36 cellular contexts compared by ENCODE assay signal in genomic region chr3:190265126-190265525, GRCh38. TPM values are rescaled to one million over a fixed set of nuclear protein-coding genes. Genes with fewer than 3 reads are reported as not detected.
DNase-seq lines count a peak whose midpoint lies in the region; ATAC-seq, FAIRE-seq and TF ChIP-seq lines count a peak whose summit lies in the region.
"Had no signal": no experiment of that assay in that cellular context is flagged by ENCODE, and none has a peak within 500 bp of the region (broad histone marks: within the 10 kb centered on the region; RNA-seq: fewer than 3 reads in every experiment).

No MANE protein-coding gene starts in this region.

- no peak overlapping the region for H3K4ac ChIP-seq in H9 (ENCODE audit: low read depth, low read length)

- no peaks in the 10 kb centered on the region for H4K20me1 ChIP-seq in H9 (ENCODE audit: control insufficient read depth, insufficient read depth, insufficient read length)

- no peak overlapping the region for H2BK15ac ChIP-seq in H9 (ENCODE audit: low read depth, low read length)

- no peak overlapping the region for H4K5ac ChIP-seq in H9 (ENCODE audit: insufficient read length, low read depth, low read length)

- H2BK5ac ChIP-seq in H9 (ENCODE audit: insufficient read length, low read length): no peak overlapping the region

- H4K91ac ChIP-seq in H9 (ENCODE audit: insufficient read length, low read depth, low read length): no peak overlapping the region

- no peak for TF ChIP-seq CTCF in epithelial cell of esophagus (IDR thresholded peaks at IDR 0.05; ENCODE audit: insufficient read depth, low read depth, low read length, missing control alignments)
- TF ChIP-seq CTCF in mucosa of descending colon (IDR thresholded peaks at IDR 0.05): no peak
- TF ChIP-seq CTCF in heart left ventricle (IDR thresholded peaks at IDR 0.05): no peak
- no peak for TF ChIP-seq CTCF in H9 (conservative IDR thresholded peaks at IDR 0.05)

- no peaks in the 10 kb centered on the region for H3K79me2 ChIP-seq in H9 (ENCODE audit: insufficient read depth, low read length)

- 70 to 80% (median 77%) methylated on average over 1 of the region's 1 CpG for WGBS in heart left ventricle, 4 donors
- WGBS in H9 (ENCODE audit: extremely low coverage, insufficient read length, low lambda C conversion rate): no CpG with 5 or more reads among the region's 1 CpG

- no peak overlapping the region for H3K4me3 Mint-ChIP-seq in H9
- H3K4me3 Mint-ChIP-seq: activated naive CD8-positive, alpha-beta T cell treated with anti-CD3 and anti-CD28 coated beads for 36 hours; activated T-cell treated with anti-CD3 and anti-CD28 coated beads, Interleukin-2, amount 50 U/mL, for 24 hours; CD8-positive, alpha-beta T cell; immature natural killer cell; stimulated activated naive CD8-positive, alpha-beta T cell treated with anti-CD3 and anti-CD28 coated beads, Interleukin-15, Interleukin-2, amounts not matched to agents 100 ng/mL and 50 ng/mL, for 24 hours; T-helper 1 cell treated with Interleukin-12 subunit alpha and Interleukin-12 subunit beta and Interleukin-4 antibody, amounts not matched to agents 30 μg/mL and 1 μg/mL, for 36 hours had no signal

- H3T11ph ChIP-seq in H9 (ENCODE audit: low read length): no peak overlapping the region

- H3K4me2 ChIP-seq in H9 (ENCODE audit: insufficient read depth, insufficient read length, low read length): no peak overlapping the region

- no peaks in the 10 kb centered on the region for H3K36me3 ChIP-seq in SJSA1
- no peaks in the 10 kb centered on the region for H3K36me3 ChIP-seq in mucosa of descending colon (ENCODE audit: low read depth)
- no peaks in the 10 kb centered on the region for H3K36me3 ChIP-seq in heart left ventricle
- H3K36me3 ChIP-seq: BE2C, left lung, spleen, thoracic aorta, uterus had no signal

- ATAC-seq in mucosa of descending colon: peak; percentile 51
- ATAC-seq in heart left ventricle: no peak
- no peak for ATAC-seq in HG03139 (IDR thresholded peaks at IDR 0.05; ENCODE audit: unreplicated experiment)
- ATAC-seq: CD8-positive, alpha-beta T cell; HepG2; right cardiac atrium had no signal

- H3K9me3 ChIP-seq in SJSA1 (replicated peaks) (no peaks in the 10 kb centered on the region), mucosa of descending colon (no peaks in the 10 kb centered on the region), heart left ventricle (no peaks in the 10 kb centered on the region), H9 (ENCODE audit: control insufficient read depth, low read depth, low read length) (no peaks in the 10 kb centered on the region)
- H3K9me3 ChIP-seq: BE2C, left lung, spleen, thoracic aorta, uterus had no signal

- intact Hi-C loops in mucosa of descending colon (cut with DNase I, micrococcal nuclease): no loop called here
- intact Hi-C loops in heart left ventricle (cut with DNase I): no loop called here

- no peaks in the 10 kb centered on the region for H3K79me1 ChIP-seq in H9 (ENCODE audit: insufficient read depth, low read depth, low read length, poor library complexity, severe bottlenecking)

- H3K14ac ChIP-seq in H9 (ENCODE audit: insufficient read depth, low read length): no peak overlapping the region

- TF ChIP-seq POLR2A in H54 (IDR thresholded peaks at IDR 0.05; ENCODE audit: low read depth, low read length): no peak
- no peak for TF ChIP-seq POLR2A in heart left ventricle (IDR thresholded peaks at IDR 0.05)

- H3K23ac ChIP-seq in H9 (ENCODE audit: insufficient read length, low read depth, low read length): no peak overlapping the region

- DNase-seq in H54 (ENCODE audit: insufficient read length, low spot score) (no peak), SJSA1 (ENCODE audit: low read depth in 1 of 2, low spot score in 2 of 2) (peak in 1 of 2 experiments; percentile 9), epithelial cell of esophagus (ENCODE audit: low read depth) (peak; percentile 38), mucosa of descending colon (no peak), heart left ventricle (no peak), H9 (no peak), AG08395 (ENCODE audit: low spot score) (no peak)
- DNase-seq: activated effector memory CD4-positive, alpha-beta T cell treated with anti-CD3 and anti-CD28 coated beads, Interleukin-2, amount 50 U/mL, for 16 hours; activated naive CD8-positive, alpha-beta T cell treated with anti-CD3 and anti-CD28 coated beads for 36 hours; activated T-cell treated with anti-CD3 and anti-CD28 coated beads, Interleukin-2, amount 50 U/mL, for 24 hours; BE2C; CD8-positive, alpha-beta T cell; DMS 273 treated with DMSO at 0.1 percent for 48 hours; dorsolateral prefrontal cortex; H7; immature natural killer cell; Karpas-422; left lung; mesendoderm; NCI-H1436; NCI-H2081 treated with DMSO at 0.1 percent for 48 hours; NCI-H345; NCI-H82; right cardiac atrium; spleen; stimulated activated CD4-positive, alpha-beta T cell treated with anti-CD3 and anti-CD28 coated beads, Interleukin-2, amount 100 ng/mL, for 24 hours; uterus had no signal

- no peak overlapping the region for H3K18ac ChIP-seq in H9 (ENCODE audit: insufficient read length, low read depth, low read length)

- no peak overlapping the region for H3K27ac Mint-ChIP-seq in H9
- H3K27ac Mint-ChIP-seq: activated naive CD8-positive, alpha-beta T cell treated with anti-CD3 and anti-CD28 coated beads for 36 hours; activated T-cell treated with anti-CD3 and anti-CD28 coated beads, Interleukin-2, amount 50 U/mL, for 24 hours; CD8-positive, alpha-beta T cell; immature natural killer cell; stimulated activated naive CD8-positive, alpha-beta T cell treated with anti-CD3 and anti-CD28 coated beads, Interleukin-15, Interleukin-2, amounts not matched to agents 100 ng/mL and 50 ng/mL, for 24 hours; T-helper 1 cell treated with Interleukin-12 subunit alpha and Interleukin-12 subunit beta and Interleukin-4 antibody, amounts not matched to agents 30 μg/mL and 1 μg/mL, for 36 hours had no signal

- no peak overlapping the region for H3K9ac ChIP-seq in H9 (ENCODE audit: extremely low read depth, insufficient read length, low read length)

- peaks cover 4 to 6% of the 10 kb centered on the region in 2 experiments for H3K4me1 Mint-ChIP-seq in H9
- H3K4me1 Mint-ChIP-seq: activated naive CD8-positive, alpha-beta T cell treated with anti-CD3 and anti-CD28 coated beads for 36 hours; immature natural killer cell had no signal

- no peak overlapping the region for H2BK120ac ChIP-seq in H9 (ENCODE audit: low read depth, low read length, poor library complexity, severe bottlenecking)

- FAIRE-seq in H54 (lab: Jason Lieb, UNC): peak; percentile 60
- FAIRE-seq: endometrium, GM12891, HepG2, TTC549 had no signal

- H4K8ac ChIP-seq in H9 (replicated peaks; ENCODE audit: insufficient read length, low read depth, low read length): no peak overlapping the region

- peaks cover 0 to 2% of the 10 kb centered on the region in 2 experiments; a peak in 1 of 5 replicates for H3K9me3 Mint-ChIP-seq in H9
- H3K9me3 Mint-ChIP-seq: activated naive CD8-positive, alpha-beta T cell treated with anti-CD3 and anti-CD28 coated beads for 36 hours; CD8-positive, alpha-beta T cell; T-helper 1 cell treated with Interleukin-12 subunit alpha and Interleukin-12 subunit beta and Interleukin-4 antibody, amounts not matched to agents 30 μg/mL and 1 μg/mL, for 36 hours had no signal

- H2AK5ac ChIP-seq in H9 (ENCODE audit: insufficient read length, low read length): no peak overlapping the region

- H3K4me1 ChIP-seq in SJSA1 (replicated peaks) (peaks cover 48% of the 10 kb centered on the region), mucosa of descending colon (ENCODE audit: low read depth) (no peaks in the 10 kb centered on the region), heart left ventricle (peaks cover 0 to 10% (median 0%) of the 10 kb centered on the region in 12 donors), H9 (ENCODE audit: insufficient read depth, low read length) (no peaks in the 10 kb centered on the region)
- H3K4me1 ChIP-seq: BE2C, uterus had no signal

- H3K56ac ChIP-seq in H9 (ENCODE audit: insufficient read length, low read depth, low read length): no peak overlapping the region

- H2BK20ac ChIP-seq in H9 (ENCODE audit: low read depth, low read length, poor library complexity, severe bottlenecking): no peak overlapping the region

- H3K27ac ChIP-seq in SJSA1 (peak overlapping the region; percentile 25; the same call in 1 of the 2 replicates), heart left ventricle (no peak overlapping the region), H9 (ENCODE audit: insufficient read length, low read depth, low read length) (no peak overlapping the region)
- H3K27ac ChIP-seq: dorsolateral prefrontal cortex, left lung, SK-N-MC, thoracic aorta, uterus had no signal

- no peak overlapping the region for H2AFZ ChIP-seq in H9 (ENCODE audit: low read length)

- no peaks in the 10 kb centered on the region for H3K23me2 ChIP-seq in H9 (ENCODE audit: insufficient read length, low read depth, low read length, poor library complexity, severe bottlenecking)

- no peaks in the 10 kb centered on the region for H3K27me3 ChIP-seq in SJSA1 (replicated peaks)
- H3K27me3 ChIP-seq in heart left ventricle: no peaks in the 10 kb centered on the region
- H3K27me3 ChIP-seq in H9 (ENCODE audit: insufficient read depth, low read length): no peaks in the 10 kb centered on the region
- H3K27me3 ChIP-seq: BE2C, dorsolateral prefrontal cortex, left lung, spleen, uterus had no signal

- no peaks in the 10 kb centered on the region for H3K27me3 Mint-ChIP-seq in H9 (ENCODE audit: low read depth)

- H3K36me3 Mint-ChIP-seq in H9 (ENCODE audit: insufficient read depth in 1 of 3, low read depth in 3 of 3): no peaks in the 10 kb centered on the region; a peak in 1 of 7 replicates
- H3K36me3 Mint-ChIP-seq: activated naive CD8-positive, alpha-beta T cell treated with anti-CD3 and anti-CD28 coated beads for 36 hours; CD8-positive, alpha-beta T cell had no signal

- H2BK12ac ChIP-seq in H9 (ENCODE audit: insufficient read length, low read depth, low read length): no peak overlapping the region

- H3K4me3 ChIP-seq in SJSA1 (no peak overlapping the region), epithelial cell of esophagus (ENCODE audit: low read length) (no peak overlapping the region), mucosa of descending colon (no peak overlapping the region), heart left ventricle (no peak overlapping the region)
- H3K4me3 ChIP-seq: dorsolateral prefrontal cortex, left lung, SK-N-MC, spleen, thoracic aorta, uterus had no signal

RNA-seq across cellular contexts. Expression of gene CLDN1, which starts 57.1 kb away (rescaled TPM):
- 1.5 and 2.4 TPM in 2 replicates for total RNA-seq in SJSA1 (2014; rRNA removed; shearing (Covaris generic))
- total RNA-seq in mucosa of descending colon (1 to 10 TPM in 1 of 3 donors, under 1 TPM in 2; 0.57 to 4.3 (median 0.78) TPM), heart left ventricle (10 to 100 TPM in 1 of 9 donors, under 1 TPM in 5, not detected in 3; 0.13 to 45.0 (median 0.31) TPM), H9 (2021) (1.0 and 2.1 TPM in 2 replicates)
- under 1 TPM; 0.11 to 0.15 TPM for polyA plus RNA-seq in heart left ventricle
- total RNA-seq: CD8-positive, alpha-beta T cell had no signal
- polyA plus RNA-seq: immature natural killer cell had no signal
